18 cellular contexts compared by ENCODE assay signal in the genomic region with DNA sequence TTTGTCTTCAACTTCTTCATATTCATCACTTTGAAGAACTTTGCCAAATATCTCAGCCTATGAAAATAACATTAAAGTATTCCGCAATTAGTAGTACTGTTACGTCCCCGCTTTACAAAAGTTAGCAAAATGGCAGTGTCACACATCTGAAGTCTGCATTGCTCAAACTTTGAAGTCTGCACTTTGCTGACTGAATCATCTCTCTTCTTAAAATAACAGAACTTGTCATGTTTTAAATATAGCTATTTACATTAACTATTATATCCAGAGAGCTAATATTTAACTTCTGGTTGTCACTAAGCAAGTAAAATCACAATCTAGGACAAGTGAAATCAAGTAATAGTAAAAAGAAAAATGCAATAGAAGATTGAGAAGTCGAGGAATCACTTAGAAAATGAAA. TPM values are rescaled to one million over a fixed set of nuclear protein-coding genes. Genes with fewer than 3 reads are reported as not detected.
A peak's percentile ranks its signal among the peaks of the same experiment; 100 is the strongest.
DNase-seq lines count a peak whose midpoint lies in the region; ATAC-seq, FAIRE-seq and TF ChIP-seq lines count a peak whose summit lies in the region.
"Had no signal": no experiment of that assay in that cellular context is flagged by ENCODE, and none has a peak within 500 bp of the region (broad histone marks: within the 10 kb centered on the region; RNA-seq: fewer than 3 reads in every experiment).

No MANE protein-coding gene starts in this region.

- peak; percentile 20 for DNase-seq in ACHN
- DNase-seq in RCC 7860 (ENCODE audit: low spot score) = peak; percentile 18
- no peak for DNase-seq in pancreas
- DNase-seq in SKM-1 treated with dmso at 0.1 percent for 144 hours (lab: John Stamatoyannopoulos, UW; ENCODE audit: unreplicated experiment) = no peak
- DNase-seq in lower leg skin (ENCODE audit: low spot score in 2 of 2) = no peak
- no peak for DNase-seq in DMS114 treated with DMSO at 0.1 percent for 48 hours (lab: John Stamatoyannopoulos, UW; ENCODE audit: unreplicated experiment)
- DNase-seq: 8988T; C1 segment of cervical spinal cord; CD4-positive, alpha-beta T cell; DND-41; GDM1; GOT3; H9 had no signal

- FAIRE-seq in RCC 7860 (lab: Jason Lieb, UNC) = peak; percentile 71
- peak; percentile 57 for FAIRE-seq in pancreas (lab: Jason Lieb, UNC)
- FAIRE-seq: D721Med, GM12892, GM19239 had no signal

- no peaks in the 10 kb centered on the region for H3K4me1 ChIP-seq in pancreas

- H3K4me3 ChIP-seq in pancreas (no peak overlapping the region), lower leg skin (ENCODE audit: low read depth, poor library complexity, severe bottlenecking) (no peak overlapping the region)

- no peak for TF ChIP-seq POLR2A in lower leg skin (IDR thresholded peaks at IDR 0.05)

- peak; percentile 56 for ATAC-seq in HG02938 (IDR thresholded peaks at IDR 0.05; ENCODE audit: unreplicated experiment)
- ATAC-seq in pancreas = no peak

- peaks cover 0 to 5% (median 0%) of the 10 kb centered on the region in 3 donors for H3K36me3 ChIP-seq in pancreas

- in situ Hi-C loops in ACHN (cut with HindIII; ENCODE audit: low pct_ligation_motif_present, low pct_unique_long_range_greater_than_20kb, low sequenced_read_pairs) = no loop called here

- H3K27me3 ChIP-seq in pancreas = no peaks in the 10 kb centered on the region

- WGBS in pancreas, 2 donors = 73 to 74% methylated on average over 4 of the region's 4 CpGs
- 83 to 95% methylated on average over 4 of the region's 4 CpGs for WGBS in lower leg skin, 2 donors

- intact Hi-C loops in pancreas (cut with DNase I) = no loop called here
- intact Hi-C loops in lower leg skin (cut with DNase I; ENCODE audit: low total_unique reads) = no loop called here

- H3K9me3 ChIP-seq in pancreas = no peaks in the 10 kb centered on the region

- TF ChIP-seq CTCF in pancreas (IDR thresholded peaks at IDR 0.05) (no peak), lower leg skin (IDR thresholded peaks at IDR 0.05) (no peak)

- no peak overlapping the region for H3K27ac ChIP-seq in pancreas
- H3K27ac ChIP-seq: HL-60 had no signal

RNA-seq across cellular contexts. Expression of gene IPO8, which starts 34.5 kb away (rescaled TPM):
- 10 to 100 TPM; 20.8 to 41.4 (median 27.3) TPM for total RNA-seq in pancreas
- polyA plus RNA-seq in pancreas = 10 to 100 TPM in 1 of 2 donors, 1 to 10 TPM in 1; 6.1 to 11.0 TPM
- total RNA-seq in lower leg skin = 10 to 100 TPM; 17.0 to 29.2 (median 21.3) TPM

Comparison
In these comparisons a context has a peak if more than half of its experiments do, and no peak if none do; other contexts are left out.
1. DNase-seq: peak in ACHN (single experiment) and RCC 7860 (single experiment); none in pancreas (0 of 6), SKM-1 treated with dmso at 0.1 percent for 144 hours (single experiment), lower leg skin (0 of 2) and DMS114 treated with DMSO at 0.1 percent for 48 hours (single experiment).